In the genomic region with DNA sequence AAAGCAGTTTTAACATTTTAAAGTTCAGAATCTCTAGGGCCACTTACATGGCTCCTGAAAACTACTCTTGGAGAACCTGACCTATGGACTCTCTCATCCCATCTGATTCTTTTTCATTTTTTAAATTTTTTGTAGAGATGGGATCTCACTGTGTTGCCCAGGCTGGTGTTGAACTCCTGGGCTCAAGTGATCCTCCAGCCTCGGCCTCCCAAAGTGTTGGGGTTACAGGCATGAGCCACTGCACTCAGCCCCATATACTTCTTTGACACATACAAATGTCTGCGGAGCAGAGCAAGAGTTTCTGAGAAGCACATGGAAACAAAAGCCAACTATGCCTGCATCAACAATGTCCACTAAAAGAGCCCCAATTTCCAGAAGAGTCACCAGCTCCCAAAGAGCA, we compare ENCODE assay signal across 14 cellular contexts.
DNase-seq lines count a peak whose midpoint lies in the region; ATAC-seq and TF ChIP-seq lines count a peak whose summit lies in the region.
"Had no signal": no experiment of that assay in that cellular context is flagged by ENCODE, and none has a peak within 500 bp of the region (broad histone marks: within the 10 kb centered on the region; RNA-seq: fewer than 3 reads in every experiment).

No MANE protein-coding gene starts in this region.

- no peak overlapping the region for H3K4me3 ChIP-seq in HEK293 (ENCODE audit: low read depth, low read length)

- H3K27ac ChIP-seq in HEK293 (ENCODE audit: extremely low read depth, low read depth, low read length) = no peak overlapping the region

- H3K36me3 Mint-ChIP-seq in activated naive CD4-positive, alpha-beta T cell treated with anti-CD3 and anti-CD28 coated beads, Interleukin-2, amount 50 U/mL, for 24 hours = peaks cover 8% of the 10 kb centered on the region
- peaks cover 7% of the 10 kb centered on the region for H3K36me3 Mint-ChIP-seq in activated naive CD8-positive, alpha-beta T cell
- H3K36me3 Mint-ChIP-seq in osteocyte (ENCODE audit: unreplicated experiment) = peaks cover 5% of the 10 kb centered on the region
- H3K36me3 Mint-ChIP-seq in glutamatergic neuron (ENCODE audit: unreplicated experiment) = no peaks in the 10 kb centered on the region

- H3K4me3 Mint-ChIP-seq in activated naive CD4-positive, alpha-beta T cell treated with anti-CD3 and anti-CD28 coated beads, Interleukin-2, amount 50 U/mL, for 24 hours = no peak overlapping the region
- H3K4me3 Mint-ChIP-seq in activated naive CD8-positive, alpha-beta T cell = no peak overlapping the region
- H3K4me3 Mint-ChIP-seq in osteocyte (ENCODE audit: unreplicated experiment) = no peak overlapping the region
- H3K4me3 Mint-ChIP-seq in glutamatergic neuron (ENCODE audit: unreplicated experiment) = no peak overlapping the region

- CTCF ChIA-PET in HEK293 (lab: Yijun Ruan, JAX) = interaction anchor here (0.7 kb wide), 1 partner anchor 276 kb away, joined by 3 read pairs; no protein-coding TSS in a partner anchor

- H3K27me3 Mint-ChIP-seq in activated naive CD4-positive, alpha-beta T cell treated with anti-CD3 and anti-CD28 coated beads, Interleukin-2, amount 50 U/mL, for 24 hours = no peaks in the 10 kb centered on the region
- H3K27me3 Mint-ChIP-seq in activated naive CD8-positive, alpha-beta T cell = no peaks in the 10 kb centered on the region
- H3K27me3 Mint-ChIP-seq in osteocyte (ENCODE audit: unreplicated experiment) (no peaks in the 10 kb centered on the region), glutamatergic neuron (ENCODE audit: unreplicated experiment) (no peaks in the 10 kb centered on the region)

- peaks cover 78% of the 10 kb centered on the region for H3K4me1 Mint-ChIP-seq in activated naive CD4-positive, alpha-beta T cell treated with anti-CD3 and anti-CD28 coated beads, Interleukin-2, amount 50 U/mL, for 24 hours
- peaks cover 87% of the 10 kb centered on the region for H3K4me1 Mint-ChIP-seq in activated naive CD8-positive, alpha-beta T cell (ENCODE audit: low read depth)
- H3K4me1 Mint-ChIP-seq in osteocyte (ENCODE audit: unreplicated experiment) (peaks cover 63% of the 10 kb centered on the region), glutamatergic neuron (ENCODE audit: low read depth, unreplicated experiment) (peaks cover 5% of the 10 kb centered on the region)

- H3K27ac Mint-ChIP-seq in activated naive CD4-positive, alpha-beta T cell treated with anti-CD3 and anti-CD28 coated beads, Interleukin-2, amount 50 U/mL, for 24 hours = peak overlapping the region; percentile 96
- H3K27ac Mint-ChIP-seq in activated naive CD8-positive, alpha-beta T cell = peak overlapping the region; percentile 93
- H3K27ac Mint-ChIP-seq in osteocyte (ENCODE audit: unreplicated experiment) = peak overlapping the region; percentile 34
- no peak overlapping the region for H3K27ac Mint-ChIP-seq in glutamatergic neuron (ENCODE audit: unreplicated experiment)

- TF ChIP-seq CTCF in HEK293 (tag by site-specific recombination; IDR thresholded peaks at IDR 0.05) (no peak), osteocyte (IDR thresholded peaks at IDR 0.05) (no peak), glutamatergic neuron (IDR thresholded peaks at IDR 0.05; ENCODE audit: partially characterized antibody, unreplicated experiment) (no peak)

- peaks cover 8% of the 10 kb centered on the region for H3K4me1 ChIP-seq in HEK293 (ENCODE audit: control insufficient read depth, insufficient read depth, low read length)

- H3K36me3 ChIP-seq in HEK293 (ENCODE audit: control insufficient read depth in 2 of 2, insufficient read depth in 1 of 2, low read length in 2 of 2) = no peaks in the 10 kb centered on the region

- no peak for ATAC-seq in HG03457 (IDR thresholded peaks at IDR 0.05; ENCODE audit: unreplicated experiment)

- no peak for DNase-seq in activated naive CD4-positive, alpha-beta T cell treated with anti-CD3 and anti-CD28 coated beads, Interleukin-2, amount 50 U/mL, for 16 hours
- DNase-seq in osteocyte (ENCODE audit: extremely low spot score, unreplicated experiment) (no peak), glutamatergic neuron (no peak), DMS79 (lab: John Stamatoyannopoulos, UW) (no peak)
- DNase-seq: NCI-H1436, NCI-H2081, NCI-H2227 treated with DMSO at 0.1 percent for 48 hours, NCI-H526, OCI-M1, RPMI8226 had no signal

- no peaks in the 10 kb centered on the region for H3K9me3 ChIP-seq in HEK293 (ENCODE audit: control insufficient read depth, insufficient read depth, low read depth, low read length)

- POLR2A ChIA-PET in HEK293 (lab: Yijun Ruan, JAX) = no interaction called here

- H3K9me3 Mint-ChIP-seq in activated naive CD4-positive, alpha-beta T cell treated with anti-CD3 and anti-CD28 coated beads, Interleukin-2, amount 50 U/mL, for 24 hours = no peaks in the 10 kb centered on the region
- peaks cover 5% of the 10 kb centered on the region for H3K9me3 Mint-ChIP-seq in activated naive CD8-positive, alpha-beta T cell (ENCODE audit: low read depth)
- no peaks in the 10 kb centered on the region for H3K9me3 Mint-ChIP-seq in osteocyte (ENCODE audit: unreplicated experiment)
- H3K9me3 Mint-ChIP-seq in glutamatergic neuron (ENCODE audit: unreplicated experiment) = no peaks in the 10 kb centered on the region

TF ChIP-seq in HEK293, 187 proteins besides CTCF, POLR2A, EP300 and RAD21:
- no peak for TF ChIP-seq KLF10 (tag by site-specific recombination; IDR thresholded peaks at IDR 0.05)
- 0 out of 2 replicates have a peak, but pooled peaks have one; percentile 27 for TF ChIP-seq ZNF121 (tag by site-specific recombination; IDR thresholded peaks at IDR 0.05)
- no peak for TF ChIP-seq ZFHX2 (tag by site-specific recombination; conservative IDR thresholded peaks at IDR 0.05)
- TF ChIP-seq, protein P1, sequence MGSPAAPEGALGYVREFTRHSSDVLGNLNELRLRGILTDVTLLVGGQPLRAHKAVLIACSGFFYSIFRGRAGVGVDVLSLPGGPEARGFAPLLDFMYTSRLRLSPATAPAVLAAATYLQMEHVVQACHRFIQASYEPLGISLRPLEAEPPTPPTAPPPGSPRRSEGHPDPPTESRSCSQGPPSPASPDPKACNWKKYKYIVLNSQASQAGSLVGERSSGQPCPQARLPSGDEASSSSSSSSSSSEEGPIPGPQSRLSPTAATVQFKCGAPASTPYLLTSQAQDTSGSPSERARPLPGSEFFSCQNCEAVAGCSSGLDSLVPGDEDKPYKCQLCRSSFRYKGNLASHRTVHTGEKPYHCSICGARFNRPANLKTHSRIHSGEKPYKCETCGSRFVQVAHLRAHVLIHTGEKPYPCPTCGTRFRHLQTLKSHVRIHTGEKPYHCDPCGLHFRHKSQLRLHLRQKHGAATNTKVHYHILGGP (tag by site-specific recombination; IDR thresholded peaks at IDR 0.05) = no peak
- TF ChIP-seq SP7 (tag by site-specific recombination; IDR thresholded peaks at IDR 0.05) = no peak
- TF ChIP-seq, protein P2, sequence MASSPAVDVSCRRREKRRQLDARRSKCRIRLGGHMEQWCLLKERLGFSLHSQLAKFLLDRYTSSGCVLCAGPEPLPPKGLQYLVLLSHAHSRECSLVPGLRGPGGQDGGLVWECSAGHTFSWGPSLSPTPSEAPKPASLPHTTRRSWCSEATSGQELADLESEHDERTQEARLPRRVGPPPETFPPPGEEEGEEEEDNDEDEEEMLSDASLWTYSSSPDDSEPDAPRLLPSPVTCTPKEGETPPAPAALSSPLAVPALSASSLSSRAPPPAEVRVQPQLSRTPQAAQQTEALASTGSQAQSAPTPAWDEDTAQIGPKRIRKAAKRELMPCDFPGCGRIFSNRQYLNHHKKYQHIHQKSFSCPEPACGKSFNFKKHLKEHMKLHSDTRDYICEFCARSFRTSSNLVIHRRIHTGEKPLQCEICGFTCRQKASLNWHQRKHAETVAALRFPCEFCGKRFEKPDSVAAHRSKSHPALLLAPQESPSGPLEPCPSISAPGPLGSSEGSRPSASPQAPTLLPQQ (tag by site-specific recombination; IDR thresholded peaks at IDR 0.05) = no peak
- TF ChIP-seq ZNF530 (tag by site-specific recombination; IDR thresholded peaks at IDR 0.05; ENCODE audit: low read depth) = no peak
TF ChIP-seq in HEK293: peak in this region for 1.
